In the genomic region with DNA sequence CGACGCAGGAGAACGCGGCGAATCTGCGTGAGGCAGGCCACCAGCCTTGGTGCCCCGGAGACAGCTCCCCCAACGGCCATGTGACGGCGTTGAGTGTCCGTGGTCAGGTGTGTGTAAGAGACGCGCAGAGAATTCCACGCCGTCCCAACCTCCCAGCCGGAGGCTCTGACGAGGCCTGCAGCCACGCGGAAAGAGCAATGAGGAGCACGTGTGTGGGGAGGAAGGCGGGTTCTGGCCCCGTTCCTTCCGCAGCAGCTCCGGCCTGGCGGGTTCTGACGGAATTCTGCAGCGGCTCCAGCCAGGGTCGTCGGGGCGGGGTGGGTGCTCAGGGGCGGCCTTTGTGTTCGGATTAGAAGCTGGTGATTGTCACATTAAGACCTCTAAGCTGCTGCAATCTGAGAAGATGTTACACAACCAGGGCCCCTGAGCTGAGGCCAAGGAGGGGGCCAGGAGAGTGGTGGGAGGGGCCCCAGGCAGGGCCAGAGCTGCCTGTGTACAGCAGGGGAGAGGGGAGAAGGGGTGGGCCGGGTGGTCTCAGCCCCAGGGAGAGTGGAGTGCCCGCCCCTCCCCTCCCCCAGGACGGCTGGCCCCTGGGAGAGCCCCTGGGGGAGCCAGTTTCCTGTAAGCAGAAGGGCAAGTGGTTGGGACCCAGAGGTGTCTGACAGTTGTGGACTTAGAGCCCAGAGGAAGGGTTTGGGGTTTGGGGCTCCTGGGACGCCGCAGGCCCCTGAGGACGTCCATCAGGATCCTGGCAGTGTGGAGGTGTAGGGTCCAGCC, we compare ENCODE assay signal across 1 cellular context.
TF ChIP-seq lines count a peak whose summit lies in the region.

No MANE protein-coding gene starts in this region.

TF ChIP-seq in WTC11, 78 proteins besides CTCF, POLR2A, EP300 and RAD21 (continued from another document):
- TF ChIP-seq, protein P1, sequence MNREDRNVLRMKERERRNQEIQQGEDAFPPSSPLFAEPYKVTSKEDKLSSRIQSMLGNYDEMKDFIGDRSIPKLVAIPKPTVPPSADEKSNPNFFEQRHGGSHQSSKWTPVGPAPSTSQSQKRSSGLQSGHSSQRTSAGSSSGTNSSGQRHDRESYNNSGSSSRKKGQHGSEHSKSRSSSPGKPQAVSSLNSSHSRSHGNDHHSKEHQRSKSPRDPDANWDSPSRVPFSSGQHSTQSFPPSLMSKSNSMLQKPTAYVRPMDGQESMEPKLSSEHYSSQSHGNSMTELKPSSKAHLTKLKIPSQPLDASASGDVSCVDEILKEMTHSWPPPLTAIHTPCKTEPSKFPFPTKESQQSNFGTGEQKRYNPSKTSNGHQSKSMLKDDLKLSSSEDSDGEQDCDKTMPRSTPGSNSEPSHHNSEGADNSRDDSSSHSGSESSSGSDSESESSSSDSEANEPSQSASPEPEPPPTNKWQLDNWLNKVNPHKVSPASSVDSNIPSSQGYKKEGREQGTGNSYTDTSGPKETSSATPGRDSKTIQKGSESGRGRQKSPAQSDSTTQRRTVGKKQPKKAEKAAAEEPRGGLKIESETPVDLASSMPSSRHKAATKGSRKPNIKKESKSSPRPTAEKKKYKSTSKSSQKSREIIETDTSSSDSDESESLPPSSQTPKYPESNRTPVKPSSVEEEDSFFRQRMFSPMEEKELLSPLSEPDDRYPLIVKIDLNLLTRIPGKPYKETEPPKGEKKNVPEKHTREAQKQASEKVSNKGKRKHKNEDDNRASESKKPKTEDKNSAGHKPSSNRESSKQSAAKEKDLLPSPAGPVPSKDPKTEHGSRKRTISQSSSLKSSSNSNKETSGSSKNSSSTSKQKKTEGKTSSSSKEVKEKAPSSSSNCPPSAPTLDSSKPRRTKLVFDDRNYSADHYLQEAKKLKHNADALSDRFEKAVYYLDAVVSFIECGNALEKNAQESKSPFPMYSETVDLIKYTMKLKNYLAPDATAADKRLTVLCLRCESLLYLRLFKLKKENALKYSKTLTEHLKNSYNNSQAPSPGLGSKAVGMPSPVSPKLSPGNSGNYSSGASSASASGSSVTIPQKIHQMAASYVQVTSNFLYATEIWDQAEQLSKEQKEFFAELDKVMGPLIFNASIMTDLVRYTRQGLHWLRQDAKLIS (CRISPR knock-in tag; IDR thresholded peaks at IDR 0.05; ENCODE audit: borderline replicate concordance) = no peak
- TF ChIP-seq IRF2 (CRISPR knock-in tag; IDR thresholded peaks at IDR 0.05; ENCODE audit: borderline replicate concordance, low read depth) = no peak
- TF ChIP-seq RELA (CRISPR knock-in tag; IDR thresholded peaks at IDR 0.05; ENCODE audit: borderline replicate concordance) = no peak
- no peak for TF ChIP-seq KAT7 (CRISPR knock-in tag; IDR thresholded peaks at IDR 0.05; ENCODE audit: borderline replicate concordance)
- TF ChIP-seq TEAD4 (CRISPR knock-in tag; IDR thresholded peaks at IDR 0.05) = no peak
- TF ChIP-seq, protein P2, sequence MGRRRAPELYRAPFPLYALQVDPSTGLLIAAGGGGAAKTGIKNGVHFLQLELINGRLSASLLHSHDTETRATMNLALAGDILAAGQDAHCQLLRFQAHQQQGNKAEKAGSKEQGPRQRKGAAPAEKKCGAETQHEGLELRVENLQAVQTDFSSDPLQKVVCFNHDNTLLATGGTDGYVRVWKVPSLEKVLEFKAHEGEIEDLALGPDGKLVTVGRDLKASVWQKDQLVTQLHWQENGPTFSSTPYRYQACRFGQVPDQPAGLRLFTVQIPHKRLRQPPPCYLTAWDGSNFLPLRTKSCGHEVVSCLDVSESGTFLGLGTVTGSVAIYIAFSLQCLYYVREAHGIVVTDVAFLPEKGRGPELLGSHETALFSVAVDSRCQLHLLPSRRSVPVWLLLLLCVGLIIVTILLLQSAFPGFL (CRISPR knock-in tag; IDR thresholded peaks at IDR 0.05; ENCODE audit: borderline replicate concordance) = no peak
- TF ChIP-seq ZNF263 (CRISPR knock-in tag; IDR thresholded peaks at IDR 0.05; ENCODE audit: low read depth) = peak; percentile 55; the same call in 1 of the 2 replicates
- TF ChIP-seq, protein P3, sequence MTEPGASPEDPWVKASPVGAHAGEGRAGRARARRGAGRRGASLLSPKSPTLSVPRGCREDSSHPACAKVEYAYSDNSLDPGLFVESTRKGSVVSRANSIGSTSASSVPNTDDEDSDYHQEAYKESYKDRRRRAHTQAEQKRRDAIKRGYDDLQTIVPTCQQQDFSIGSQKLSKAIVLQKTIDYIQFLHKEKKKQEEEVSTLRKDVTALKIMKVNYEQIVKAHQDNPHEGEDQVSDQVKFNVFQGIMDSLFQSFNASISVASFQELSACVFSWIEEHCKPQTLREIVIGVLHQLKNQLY (CRISPR knock-in tag; IDR thresholded peaks at IDR 0.05) = no peak
- TF ChIP-seq, protein P4, sequence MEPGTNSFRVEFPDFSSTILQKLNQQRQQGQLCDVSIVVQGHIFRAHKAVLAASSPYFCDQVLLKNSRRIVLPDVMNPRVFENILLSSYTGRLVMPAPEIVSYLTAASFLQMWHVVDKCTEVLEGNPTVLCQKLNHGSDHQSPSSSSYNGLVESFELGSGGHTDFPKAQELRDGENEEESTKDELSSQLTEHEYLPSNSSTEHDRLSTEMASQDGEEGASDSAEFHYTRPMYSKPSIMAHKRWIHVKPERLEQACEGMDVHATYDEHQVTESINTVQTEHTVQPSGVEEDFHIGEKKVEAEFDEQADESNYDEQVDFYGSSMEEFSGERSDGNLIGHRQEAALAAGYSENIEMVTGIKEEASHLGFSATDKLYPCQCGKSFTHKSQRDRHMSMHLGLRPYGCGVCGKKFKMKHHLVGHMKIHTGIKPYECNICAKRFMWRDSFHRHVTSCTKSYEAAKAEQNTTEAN (CRISPR knock-in tag; IDR thresholded peaks at IDR 0.05) = no peak
- TF ChIP-seq ZNF121 (CRISPR knock-in tag; IDR thresholded peaks at IDR 0.05) = no peak
- TF ChIP-seq, protein P5, sequence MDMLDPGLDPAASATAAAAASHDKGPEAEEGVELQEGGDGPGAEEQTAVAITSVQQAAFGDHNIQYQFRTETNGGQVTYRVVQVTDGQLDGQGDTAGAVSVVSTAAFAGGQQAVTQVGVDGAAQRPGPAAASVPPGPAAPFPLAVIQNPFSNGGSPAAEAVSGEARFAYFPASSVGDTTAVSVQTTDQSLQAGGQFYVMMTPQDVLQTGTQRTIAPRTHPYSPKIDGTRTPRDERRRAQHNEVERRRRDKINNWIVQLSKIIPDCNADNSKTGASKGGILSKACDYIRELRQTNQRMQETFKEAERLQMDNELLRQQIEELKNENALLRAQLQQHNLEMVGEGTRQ (CRISPR knock-in tag; IDR thresholded peaks at IDR 0.05) = 0 out of 2 replicates have a peak, but pooled peaks have one; percentile 28
- no peak for TF ChIP-seq ZNF219 (CRISPR knock-in tag; IDR thresholded peaks at IDR 0.05; ENCODE audit: borderline replicate concordance)
- TF ChIP-seq JUN (CRISPR knock-in tag; IDR thresholded peaks at IDR 0.05) = no peak
- no peak for TF ChIP-seq NFYB (CRISPR knock-in tag; conservative IDR thresholded peaks at IDR 0.05; ENCODE audit: low read depth)
- no peak for TF ChIP-seq RORB (CRISPR knock-in tag; IDR thresholded peaks at IDR 0.05)
- TF ChIP-seq, protein P6, sequence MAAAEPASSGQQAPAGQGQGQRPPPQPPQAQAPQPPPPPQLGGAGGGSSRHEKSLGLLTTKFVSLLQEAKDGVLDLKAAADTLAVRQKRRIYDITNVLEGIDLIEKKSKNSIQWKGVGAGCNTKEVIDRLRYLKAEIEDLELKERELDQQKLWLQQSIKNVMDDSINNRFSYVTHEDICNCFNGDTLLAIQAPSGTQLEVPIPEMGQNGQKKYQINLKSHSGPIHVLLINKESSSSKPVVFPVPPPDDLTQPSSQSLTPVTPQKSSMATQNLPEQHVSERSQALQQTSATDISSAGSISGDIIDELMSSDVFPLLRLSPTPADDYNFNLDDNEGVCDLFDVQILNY (CRISPR knock-in tag; IDR thresholded peaks at IDR 0.05) = no peak
- TF ChIP-seq, protein P7, sequence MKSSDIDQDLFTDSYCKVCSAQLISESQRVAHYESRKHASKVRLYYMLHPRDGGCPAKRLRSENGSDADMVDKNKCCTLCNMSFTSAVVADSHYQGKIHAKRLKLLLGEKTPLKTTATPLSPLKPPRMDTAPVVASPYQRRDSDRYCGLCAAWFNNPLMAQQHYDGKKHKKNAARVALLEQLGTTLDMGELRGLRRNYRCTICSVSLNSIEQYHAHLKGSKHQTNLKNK (CRISPR knock-in tag; IDR thresholded peaks at IDR 0.05) = no peak
- TF ChIP-seq, protein P8, sequence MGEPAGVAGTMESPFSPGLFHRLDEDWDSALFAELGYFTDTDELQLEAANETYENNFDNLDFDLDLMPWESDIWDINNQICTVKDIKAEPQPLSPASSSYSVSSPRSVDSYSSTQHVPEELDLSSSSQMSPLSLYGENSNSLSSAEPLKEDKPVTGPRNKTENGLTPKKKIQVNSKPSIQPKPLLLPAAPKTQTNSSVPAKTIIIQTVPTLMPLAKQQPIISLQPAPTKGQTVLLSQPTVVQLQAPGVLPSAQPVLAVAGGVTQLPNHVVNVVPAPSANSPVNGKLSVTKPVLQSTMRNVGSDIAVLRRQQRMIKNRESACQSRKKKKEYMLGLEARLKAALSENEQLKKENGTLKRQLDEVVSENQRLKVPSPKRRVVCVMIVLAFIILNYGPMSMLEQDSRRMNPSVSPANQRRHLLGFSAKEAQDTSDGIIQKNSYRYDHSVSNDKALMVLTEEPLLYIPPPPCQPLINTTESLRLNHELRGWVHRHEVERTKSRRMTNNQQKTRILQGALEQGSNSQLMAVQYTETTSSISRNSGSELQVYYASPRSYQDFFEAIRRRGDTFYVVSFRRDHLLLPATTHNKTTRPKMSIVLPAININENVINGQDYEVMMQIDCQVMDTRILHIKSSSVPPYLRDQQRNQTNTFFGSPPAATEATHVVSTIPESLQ (CRISPR knock-in tag; IDR thresholded peaks at IDR 0.05) = no peak
- TF ChIP-seq NR1H2 (CRISPR knock-in tag; IDR thresholded peaks at IDR 0.05) = no peak
